Comparison of ENCODE assay signal across 36 cellular contexts in the genomic region with DNA sequence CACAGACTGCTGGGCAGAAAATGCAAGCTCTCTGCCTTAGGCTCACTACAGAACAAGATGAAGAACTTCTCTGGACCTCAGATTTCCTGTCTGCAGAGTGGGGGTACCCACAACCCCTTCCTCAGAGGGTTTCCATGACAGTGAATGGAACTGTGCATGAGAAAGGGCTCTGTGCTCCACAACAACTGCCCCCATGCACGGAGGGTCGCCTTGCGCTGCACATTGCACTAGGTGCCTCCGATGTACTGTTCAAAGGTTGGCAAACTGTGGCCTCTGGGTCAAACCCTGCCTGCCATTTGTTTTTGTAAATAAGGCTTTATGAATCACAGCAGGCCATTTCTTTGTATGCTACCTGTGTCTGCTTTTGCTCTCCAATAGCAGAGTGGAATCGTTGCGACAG.
"Had no signal": no experiment of that assay in that cellular context is flagged by ENCODE, and none has a peak within 500 bp of the region (broad histone marks: within the 10 kb centered on the region; RNA-seq: fewer than 3 reads in every experiment).

No MANE protein-coding gene starts in this region.

- H3K4me1 Mint-ChIP-seq: activated CD4-positive, alpha-beta memory T cell treated with anti-CD3 and anti-CD28 coated beads, Interleukin-2, amount 10 ng/mL, durations not matched to agents 7 days and 5 days; activated CD4-positive, alpha-beta T cell treated with anti-CD3 and anti-CD28 coated beads for 36 hours; activated CD4-positive, alpha-beta T cell treated with anti-CD3 and anti-CD28 coated beads, Interleukin-2, amount 10 ng/mL, durations not matched to agents 7 days and 5 days; activated CD8-positive, alpha-beta memory T cell treated with anti-CD3 and anti-CD28 coated beads, Interleukin-2, amount 10 ng/mL, durations not matched to agents 7 days and 5 days; activated naive CD4-positive, alpha-beta T cell treated with anti-CD3 and anti-CD28 coated beads, Interleukin-2, amount 10 ng/mL, durations not matched to agents 7 days and 5 days; activated naive CD4-positive, alpha-beta T cell treated with anti-CD3 and anti-CD28 coated beads, Interleukin-2, amount 50 U/mL, for 24 hours; activated naive CD8-positive, alpha-beta T cell treated with anti-CD3 and anti-CD28 coated beads, Interleukin-2, amount 10 ng/mL, durations not matched to agents 7 days and 5 days; activated naive CD8-positive, alpha-beta T cell treated with anti-CD3 and anti-CD28 coated beads, Interleukin-2, amount 50 U/mL, for 24 hours; central memory CD8-positive, alpha-beta T cell had no signal

- DNase-seq: activated CD4-positive, alpha-beta memory T cell treated with anti-CD3 and anti-CD28 coated beads, Interleukin-2, amount 10 ng/mL, durations not matched to agents 7 days and 5 days; activated CD4-positive, alpha-beta T cell treated with anti-CD3 and anti-CD28 coated beads for 1 hour; activated CD4-positive, alpha-beta T cell treated with anti-CD3 and anti-CD28 coated beads for 36 hours; activated CD4-positive, alpha-beta T cell treated with anti-CD3 and anti-CD28 coated beads for 48 hours; activated CD4-positive, alpha-beta T cell treated with anti-CD3 and anti-CD28 coated beads, Interleukin-2, amount 10 ng/mL, durations not matched to agents 7 days and 5 days; activated CD4-positive, alpha-beta T cell treated with anti-CD3 and anti-CD28 coated beads, Interleukin-2, amount 50 U/mL, for 48 hours; activated CD4-positive, CD25-positive, alpha-beta regulatory T cell; activated CD8-positive, alpha-beta memory T cell treated with anti-CD3 and anti-CD28 coated beads for 24 hours; activated CD8-positive, alpha-beta memory T cell treated with anti-CD3 and anti-CD28 coated beads, Interleukin-2, amount 10 ng/mL, durations not matched to agents 7 days and 5 days; activated CD8-positive, alpha-beta memory T cell treated with anti-CD3 and anti-CD28 coated beads, Interleukin-2, amount 50 U/mL, for 48 hours; activated CD8-positive, alpha-beta T cell treated with anti-CD3 and anti-CD28 coated beads, Interleukin-2, amount 10 ng/mL, durations not matched to agents 7 days and 5 days; activated effector memory CD4-positive, alpha-beta T cell treated with Interleukin-2 at 50 U/mL for 16 hours; activated gamma-delta T cell; activated naive CD4-positive, alpha-beta T cell treated with anti-CD3 and anti-CD28 coated beads, Interleukin-2, amount 10 ng/mL, durations not matched to agents 7 days and 5 days; activated naive CD4-positive, alpha-beta T cell treated with Interleukin-2 at 50 U/mL for 16 hours; activated naive CD8-positive, alpha-beta T cell treated with anti-CD3 and anti-CD28 coated beads, Interleukin-2, amount 10 ng/mL, durations not matched to agents 7 days and 5 days; activated naive CD8-positive, alpha-beta T cell treated with anti-CD3 and anti-CD28 coated beads, Interleukin-2, amount 50 U/mL, for 24 hours; activated T-cell treated with anti-CD3 and anti-CD28 coated beads, Interleukin-2, amount 50 U/mL, for 24 hours; activated T-cell treated with anti-CD3 and anti-CD28 coated beads, Interleukin-2, amount 50 U/mL, for 48 hours; amygdala; anterior cingulate cortex; caudate nucleus; cerebellar nuclear complex; T-helper 2 cell; T-helper 9 cell had no signal

- H3K36me3 ChIP-seq: ascending aorta, cardiac muscle cell had no signal

- H3K27ac ChIP-seq: ascending aorta, cardiac muscle cell, VCaP had no signal

- H3K9me3 ChIP-seq: ascending aorta had no signal

- H3K27me3 ChIP-seq: ascending aorta, cardiac muscle cell had no signal

- H3K27ac Mint-ChIP-seq: activated CD4-positive, alpha-beta memory T cell treated with anti-CD3 and anti-CD28 coated beads, Interleukin-2, amount 10 ng/mL, durations not matched to agents 7 days and 5 days; activated CD4-positive, alpha-beta T cell treated with anti-CD3 and anti-CD28 coated beads for 36 hours; activated CD4-positive, alpha-beta T cell treated with anti-CD3 and anti-CD28 coated beads, Interleukin-2, amount 10 ng/mL, durations not matched to agents 7 days and 5 days; activated CD8-positive, alpha-beta memory T cell treated with anti-CD3 and anti-CD28 coated beads, Interleukin-2, amount 10 ng/mL, durations not matched to agents 7 days and 5 days; activated CD8-positive, alpha-beta T cell treated with anti-CD3 and anti-CD28 coated beads, Interleukin-2, amount 10 ng/mL, durations not matched to agents 7 days and 5 days; activated naive CD4-positive, alpha-beta T cell treated with anti-CD3 and anti-CD28 coated beads, Interleukin-2, amount 10 ng/mL, durations not matched to agents 7 days and 5 days; activated naive CD4-positive, alpha-beta T cell treated with anti-CD3 and anti-CD28 coated beads, Interleukin-2, amount 50 U/mL, for 24 hours; activated naive CD8-positive, alpha-beta T cell; activated naive CD8-positive, alpha-beta T cell treated with anti-CD3 and anti-CD28 coated beads, Interleukin-2, amount 10 ng/mL, durations not matched to agents 7 days and 5 days; activated naive CD8-positive, alpha-beta T cell treated with anti-CD3 and anti-CD28 coated beads, Interleukin-2, amount 50 U/mL, for 24 hours; activated T-cell treated with anti-CD3 and anti-CD28 coated beads, Interleukin-2, amount 50 U/mL, for 24 hours; activated T-helper 2 cell treated with anti-CD3 and anti-CD28 coated beads, Interferon-gamma antibody, Interleukin-2, Interleukin-4, amounts not matched to agents 10 μg/mL and 5 μg/mL and 100 μg/mL, durations not matched to agents 14 hours and 24 hours and 36 hours; brain; T-helper 1 cell treated with Interleukin-12 subunit alpha and Interleukin-12 subunit beta and Interleukin-4 antibody, amounts not matched to agents 30 μg/mL and 1 μg/mL, for 36 hours; T-helper 2 cell treated with Interferon-gamma antibody and Interleukin-4, amounts not matched to agents 5 μg/mL and 100 μg/mL, for 36 hours had no signal

- H3K4me3 ChIP-seq: ascending aorta, cardiac muscle cell had no signal

- ATAC-seq: activated CD4-positive, alpha-beta T cell treated with anti-CD3 and anti-CD28 coated beads for 36 hours; activated CD4-positive, CD25-positive, alpha-beta regulatory T cell treated with anti-CD3 and anti-CD28 coated beads, Interleukin-2, amount 50 U/mL, for 24 hours; activated CD8-positive, alpha-beta memory T cell treated with anti-CD3 and anti-CD28 coated beads, Interleukin-2, amount 10 ng/mL, durations not matched to agents 7 days and 5 days; activated CD8-positive, alpha-beta T cell treated with anti-CD3 and anti-CD28 coated beads, Interleukin-2, amount 10 ng/mL, durations not matched to agents 7 days and 5 days; activated naive CD8-positive, alpha-beta T cell treated with anti-CD3 and anti-CD28 coated beads, Interleukin-2, amount 50 U/mL, for 24 hours had no signal

- H3K4me3 Mint-ChIP-seq: activated CD4-positive, alpha-beta memory T cell treated with anti-CD3 and anti-CD28 coated beads, Interleukin-2, amount 10 ng/mL, durations not matched to agents 7 days and 5 days; activated CD4-positive, alpha-beta T cell treated with anti-CD3 and anti-CD28 coated beads for 36 hours; activated CD4-positive, alpha-beta T cell treated with anti-CD3 and anti-CD28 coated beads, Interleukin-2, amount 10 ng/mL, durations not matched to agents 7 days and 5 days; activated CD8-positive, alpha-beta memory T cell treated with anti-CD3 and anti-CD28 coated beads, Interleukin-2, amount 10 ng/mL, durations not matched to agents 7 days and 5 days; activated CD8-positive, alpha-beta T cell treated with anti-CD3 and anti-CD28 coated beads, Interleukin-2, amount 10 ng/mL, durations not matched to agents 7 days and 5 days; activated naive CD4-positive, alpha-beta T cell treated with anti-CD3 and anti-CD28 coated beads, Interleukin-2, amount 10 ng/mL, durations not matched to agents 7 days and 5 days; activated naive CD4-positive, alpha-beta T cell treated with anti-CD3 and anti-CD28 coated beads, Interleukin-2, amount 50 U/mL, for 24 hours; activated naive CD8-positive, alpha-beta T cell; activated naive CD8-positive, alpha-beta T cell treated with anti-CD3 and anti-CD28 coated beads, Interleukin-2, amount 10 ng/mL, durations not matched to agents 7 days and 5 days; activated naive CD8-positive, alpha-beta T cell treated with anti-CD3 and anti-CD28 coated beads, Interleukin-2, amount 50 U/mL, for 24 hours; activated T-cell treated with anti-CD3 and anti-CD28 coated beads, Interleukin-2, amount 50 U/mL, for 24 hours; brain; central memory CD8-positive, alpha-beta T cell; T-helper 1 cell treated with Interleukin-12 subunit alpha and Interleukin-12 subunit beta and Interleukin-4 antibody, amounts not matched to agents 30 μg/mL and 1 μg/mL, for 36 hours; T-helper 2 cell treated with Interferon-gamma antibody and Interleukin-4, amounts not matched to agents 5 μg/mL and 100 μg/mL, for 36 hours had no signal

- H3K36me3 Mint-ChIP-seq: activated CD8-positive, alpha-beta memory T cell treated with anti-CD3 and anti-CD28 coated beads, Interleukin-2, amount 10 ng/mL, durations not matched to agents 7 days and 5 days; activated naive CD4-positive, alpha-beta T cell treated with anti-CD3 and anti-CD28 coated beads, Interleukin-2, amount 10 ng/mL, durations not matched to agents 7 days and 5 days; activated naive CD4-positive, alpha-beta T cell treated with anti-CD3 and anti-CD28 coated beads, Interleukin-2, amount 50 U/mL, for 24 hours; activated naive CD8-positive, alpha-beta T cell; activated naive CD8-positive, alpha-beta T cell treated with anti-CD3 and anti-CD28 coated beads, Interleukin-2, amount 10 ng/mL, durations not matched to agents 7 days and 5 days; brain had no signal

- H3K4me1 ChIP-seq: ascending aorta had no signal

- H3K9me3 Mint-ChIP-seq: activated CD4-positive, alpha-beta memory T cell treated with anti-CD3 and anti-CD28 coated beads, Interleukin-2, amount 10 ng/mL, durations not matched to agents 7 days and 5 days; activated CD4-positive, alpha-beta T cell treated with anti-CD3 and anti-CD28 coated beads, Interleukin-2, amount 10 ng/mL, durations not matched to agents 7 days and 5 days; activated naive CD4-positive, alpha-beta T cell treated with anti-CD3 and anti-CD28 coated beads, Interleukin-2, amount 10 ng/mL, durations not matched to agents 7 days and 5 days; activated naive CD4-positive, alpha-beta T cell treated with anti-CD3 and anti-CD28 coated beads, Interleukin-2, amount 50 U/mL, for 24 hours; activated naive CD8-positive, alpha-beta T cell treated with anti-CD3 and anti-CD28 coated beads, Interleukin-2, amount 10 ng/mL, durations not matched to agents 7 days and 5 days; activated naive CD8-positive, alpha-beta T cell treated with anti-CD3 and anti-CD28 coated beads, Interleukin-2, amount 50 U/mL, for 24 hours; activated T-cell treated with anti-CD3 and anti-CD28 coated beads, Interleukin-2, amount 50 U/mL, for 24 hours; activated T-helper 2 cell treated with anti-CD3 and anti-CD28 coated beads, Interferon-gamma antibody, Interleukin-2, Interleukin-4, amounts not matched to agents 10 μg/mL and 5 μg/mL and 100 μg/mL, durations not matched to agents 14 hours and 24 hours and 36 hours; central memory CD8-positive, alpha-beta T cell; T-helper 1 cell treated with Interleukin-12 subunit alpha and Interleukin-12 subunit beta and Interleukin-4 antibody, amounts not matched to agents 30 μg/mL and 1 μg/mL, for 36 hours; T-helper 2 cell treated with Interferon-gamma antibody and Interleukin-4, amounts not matched to agents 5 μg/mL and 100 μg/mL, for 36 hours had no signal
